Comparison of ENCODE assay signal across 15 cellular contexts in genomic region chr5:74199436-74200210, GRCh38.
DNase-seq lines count a peak whose midpoint lies in the region; ATAC-seq, FAIRE-seq and TF ChIP-seq lines count a peak whose summit lies in the region.
"Had no signal": no experiment of that assay in that cellular context is flagged by ENCODE, and none has a peak within 500 bp of the region (broad histone marks: within the 10 kb centered on the region; RNA-seq: fewer than 3 reads in every experiment).

No MANE protein-coding gene starts in this region.

- no peaks in the 10 kb centered on the region for H3K9me3 ChIP-seq in stomach
- H3K9me3 ChIP-seq: neutrophil, vagina had no signal

- H3K27me3 ChIP-seq in stomach: no peaks in the 10 kb centered on the region
- H3K27me3 ChIP-seq: neutrophil, vagina had no signal

- no peak for TF ChIP-seq POLR2A in stomach (IDR thresholded peaks at IDR 0.05)

- peaks cover 7 to 16% (median 10%) of the 10 kb centered on the region in 4 donors for H3K4me1 ChIP-seq in stomach
- H3K4me1 ChIP-seq: vagina had no signal

- intact Hi-C loops in stomach (cut with DNase I; ENCODE audit: low total_unique reads): no loop called here

- ATAC-seq in HG03039 (IDR thresholded peaks at IDR 0.05; ENCODE audit: unreplicated experiment) (no peak), HG02938 (IDR thresholded peaks at IDR 0.05; ENCODE audit: unreplicated experiment) (no peak)

- no peak for TF ChIP-seq EP300 in stomach (IDR thresholded peaks at IDR 0.05)

- DNase-seq in A172 (ENCODE audit: low spot score) (peak; percentile 21), GM04504 (ENCODE audit: low read depth) (peak; percentile 42), RPMI7951 (ENCODE audit: low read depth) (peak; percentile 63), foreskin fibroblast (peak; percentile 29 to 76), GM19239 (ENCODE audit: insufficient read length, low spot score) (no peak), stomach (no peak)
- DNase-seq: activated B cell treated with CpG ODN at 0.5 μM for 24 hours; activated effector memory CD4-positive, alpha-beta T cell treated with anti-CD3 and anti-CD28 coated beads, Interleukin-2, amount 50 U/mL, for 16 hours; NCI-H345; stimulated activated naive CD4-positive, alpha-beta T cell; SW 1271 had no signal

- H3K36me3 ChIP-seq in stomach: no peaks in the 10 kb centered on the region
- H3K36me3 ChIP-seq: neutrophil, vagina had no signal

- WGBS in stomach, 5 donors: 91 to 95% (median 93%) methylated on average over 7 of the region's 7 CpGs

- TF ChIP-seq CTCF in foreskin fibroblast (IDR thresholded peaks at IDR 0.05; ENCODE audit: low read depth, low read length) (no peak), stomach (IDR thresholded peaks at IDR 0.05) (no peak)

- no peak for FAIRE-seq in GM19239 (lab: Jason Lieb, UNC)

- H3K4me3 ChIP-seq in foreskin fibroblast (ENCODE audit: low read depth in 1 of 2, low read length in 2 of 2) (no peak overlapping the region), stomach (no peak overlapping the region)
- H3K4me3 ChIP-seq: vagina had no signal

- no peak overlapping the region for H3K27ac ChIP-seq in stomach
- H3K27ac ChIP-seq: neutrophil, vagina had no signal

Comparison
In these comparisons a context has a peak if more than half of its experiments do, and no peak if none do; other contexts are left out.
1. DNase-seq: peak in A172 (single experiment), GM04504 (single experiment), RPMI7951 (single experiment) and foreskin fibroblast (2 of 2); none in GM19239 (single experiment) and stomach (single experiment).